In the genomic region with DNA sequence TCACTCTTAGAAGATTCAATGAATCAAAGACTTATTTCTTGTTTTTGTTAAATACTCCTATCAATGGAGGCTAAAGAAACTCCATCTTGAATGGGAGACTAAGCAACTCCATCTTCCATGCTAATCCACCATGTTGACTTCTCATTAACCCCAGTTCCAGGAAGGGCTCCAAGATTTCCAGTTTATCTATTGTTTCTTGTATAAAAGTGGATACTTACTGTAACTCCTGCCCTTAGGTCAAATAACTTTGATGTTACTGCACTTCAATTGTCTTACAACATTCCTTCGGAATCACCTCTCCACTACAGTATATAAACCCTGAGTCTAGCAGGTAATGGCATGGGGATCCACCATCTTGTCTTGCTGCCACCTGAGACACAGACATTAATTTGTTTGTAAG, we compare ENCODE assay signal across 21 cellular contexts.
"Had no signal": no experiment of that assay in that cellular context is flagged by ENCODE, and none has a peak within 500 bp of the region (broad histone marks: within the 10 kb centered on the region; RNA-seq: fewer than 3 reads in every experiment).

No MANE protein-coding gene starts in this region.

- ATAC-seq: left cardiac atrium, right cardiac atrium had no signal

- H3K4me3 ChIP-seq: coronary artery, esophagus muscularis mucosa, left ventricle myocardium inferior, lung, stomach had no signal

- DNase-seq: effector CD4-positive, alpha-beta T cell; endodermal cell; foreskin fibroblast; immature natural killer cell; kidney; left cardiac atrium; left ventricle myocardium inferior; mesendoderm; naive B cell; nephron progenitor cell; posterior cingulate gyrus; right cardiac atrium; small intestine; stimulated activated CD4-positive, alpha-beta T cell treated with anti-CD3 and anti-CD28 coated beads, Interleukin-12 subunit alpha, Interleukin-12 subunit beta, amount 100 ng/mL, for 4 hours; stimulated activated naive CD4-positive, alpha-beta T cell; stomach; substantia nigra had no signal

- FAIRE-seq: endothelial cell of umbilical vein, kidney, small intestine had no signal
